11 cellular contexts compared by ENCODE assay signal in genomic region chr1:180842052-180842451, GRCh38.
DNase-seq lines count a peak whose midpoint lies in the region; ATAC-seq and TF ChIP-seq lines count a peak whose summit lies in the region.
"Had no signal": no experiment of that assay in that cellular context is flagged by ENCODE, and none has a peak within 500 bp of the region (broad histone marks: within the 10 kb centered on the region; RNA-seq: fewer than 3 reads in every experiment).

No MANE protein-coding gene starts in this region.

- H3K9me2 ChIP-seq in PC-9 (ENCODE audit: insufficient read depth) (no peaks in the 10 kb centered on the region), hepatocyte (replicated peaks; ENCODE audit: insufficient read depth) (no peaks in the 10 kb centered on the region)

- no peaks in the 10 kb centered on the region for H3K27me3 Mint-ChIP-seq in neural crest cell (ENCODE audit: low read depth)
- no peaks in the 10 kb centered on the region for H3K27me3 Mint-ChIP-seq in glutamatergic neuron (ENCODE audit: unreplicated experiment)
- H3K27me3 Mint-ChIP-seq in natural killer cell treated with Interleukin-12 subunit alpha and Interleukin-12 subunit beta and Interleukin-15 and Interleukin-18, amount 100 ng/mL, for 72 hours = no peaks in the 10 kb centered on the region

- no peak for ATAC-seq in natural killer cell treated with Interleukin-12 subunit alpha and Interleukin-12 subunit beta and Interleukin-15 and Interleukin-18, amount 100 ng/mL, for 72 hours

- H3K4me3 Mint-ChIP-seq in neural crest cell (no peak overlapping the region), glutamatergic neuron (ENCODE audit: unreplicated experiment) (no peak overlapping the region)
- no peak overlapping the region for H3K4me3 Mint-ChIP-seq in natural killer cell treated with Interleukin-12 subunit alpha and Interleukin-12 subunit beta and Interleukin-15 and Interleukin-18, amount 100 ng/mL, for 72 hours

- H3K4me2 ChIP-seq in PC-9 (no peak overlapping the region), hepatocyte (no peak overlapping the region)

- 44% methylated on average over 1 of the region's 1 CpG for WGBS in hepatocyte (ENCODE audit: low lambda C conversion rate, missing lambda C conversion rate)

- H3K27me3 ChIP-seq in PC-9 (ENCODE audit: insufficient read depth, low read depth) (no peaks in the 10 kb centered on the region), hepatocyte (no peaks in the 10 kb centered on the region)
- H3K27me3 ChIP-seq: SJSA1 had no signal

- no peaks in the 10 kb centered on the region for H3F3A ChIP-seq in PC-9 (ENCODE audit: insufficient read depth, low read depth)

- H4K20me1 ChIP-seq in PC-9 (ENCODE audit: insufficient read depth) (no peaks in the 10 kb centered on the region), hepatocyte (ENCODE audit: insufficient read depth, poor library complexity, severe bottlenecking) (no peaks in the 10 kb centered on the region)

- peaks cover 5% of the 10 kb centered on the region for H3K36me3 Mint-ChIP-seq in neural crest cell (ENCODE audit: low read depth)
- H3K36me3 Mint-ChIP-seq in glutamatergic neuron (ENCODE audit: unreplicated experiment) = peaks cover 4% of the 10 kb centered on the region
- no peaks in the 10 kb centered on the region for H3K36me3 Mint-ChIP-seq in natural killer cell treated with Interleukin-12 subunit alpha and Interleukin-12 subunit beta and Interleukin-15 and Interleukin-18, amount 100 ng/mL, for 72 hours

- no peaks in the 10 kb centered on the region for H3K79me2 ChIP-seq in PC-9 (ENCODE audit: low read depth)
- H3K79me2 ChIP-seq in hepatocyte = no peaks in the 10 kb centered on the region

- H3K4me1 Mint-ChIP-seq in neural crest cell = peaks cover 41% of the 10 kb centered on the region
- H3K4me1 Mint-ChIP-seq in glutamatergic neuron (ENCODE audit: low read depth, unreplicated experiment) = peaks cover 12% of the 10 kb centered on the region
- no peaks in the 10 kb centered on the region for H3K4me1 Mint-ChIP-seq in natural killer cell treated with Interleukin-12 subunit alpha and Interleukin-12 subunit beta and Interleukin-15 and Interleukin-18, amount 100 ng/mL, for 72 hours (ENCODE audit: low read depth in 2 of 2)

- H3K27ac ChIP-seq in PC-9 = no peak overlapping the region
- no peak overlapping the region for H3K27ac ChIP-seq in hepatocyte
- H3K27ac ChIP-seq: SJSA1 had no signal

- H2AFZ ChIP-seq in PC-9 (no peak overlapping the region), hepatocyte (no peak overlapping the region)

- TF ChIP-seq CTCF in neural crest cell (conservative IDR thresholded peaks at IDR 0.05) = no peak
- no peak for TF ChIP-seq CTCF in PC-9 (conservative IDR thresholded peaks at IDR 0.05)
- TF ChIP-seq CTCF in glutamatergic neuron (IDR thresholded peaks at IDR 0.05; ENCODE audit: partially characterized antibody, unreplicated experiment) = no peak
- TF ChIP-seq CTCF in hepatocyte (IDR thresholded peaks at IDR 0.05; ENCODE audit: poor library complexity) = no peak

- peak; percentile 83 for DNase-seq in EH (ENCODE audit: low read depth)
- DNase-seq in NCI-H2227 (lab: John Stamatoyannopoulos, UW; ENCODE audit: unreplicated experiment) = peak; percentile 39
- DNase-seq in dermis blood vessel endothelial cell = peak; percentile 10
- no peak for DNase-seq in neural crest cell (ENCODE audit: low read depth, low spot score)
- DNase-seq in PC-9 = no peak
- no peak for DNase-seq in glutamatergic neuron
- no peak for DNase-seq in hepatocyte (ENCODE audit: low spot score)
- DNase-seq in natural killer cell treated with Interleukin-12 subunit alpha and Interleukin-12 subunit beta and Interleukin-15 and Interleukin-18, amount 100 ng/mL, for 72 hours (ENCODE audit: low spot score) = no peak
- DNase-seq: activated CD4-positive, alpha-beta T cell treated with anti-CD3 and anti-CD28 coated beads for 1 hour; NCI-H524 had no signal

- POLR2A ChIA-PET in PC-9 (lab: Charles Lee; ENCODE audit: unreplicated experiment) = interaction anchor here (0.7 kb wide), 1 partner anchor 151 kb away, joined by 6 read pairs; no protein-coding TSS in a partner anchor

- no peaks in the 10 kb centered on the region for H3K9me3 ChIP-seq in PC-9 (ENCODE audit: insufficient read depth, low read depth)
- H3K9me3 ChIP-seq in hepatocyte (ENCODE audit: low read depth) = no peaks in the 10 kb centered on the region
- H3K9me3 ChIP-seq: SJSA1 had no signal

- BruUV-seq in PC-9 (replicated peaks; lab: Mats Ljungman, UMichigan) = no TSS peak

- intact Hi-C loops in PC-9 (cut with micrococcal nuclease; ENCODE audit: unreplicated experiment) = no loop called here

- H3K27ac Mint-ChIP-seq in neural crest cell (ENCODE audit: unreplicated experiment) (peak overlapping the region; percentile 85), glutamatergic neuron (ENCODE audit: unreplicated experiment) (no peak overlapping the region)
- no peak overlapping the region for H3K27ac Mint-ChIP-seq in natural killer cell treated with Interleukin-12 subunit alpha and Interleukin-12 subunit beta and Interleukin-15 and Interleukin-18, amount 100 ng/mL, for 72 hours

- H3K4me3 ChIP-seq in PC-9 = no peak overlapping the region
- no peak overlapping the region for H3K4me3 ChIP-seq in hepatocyte
- H3K4me3 ChIP-seq: SJSA1 had no signal

- no peaks in the 10 kb centered on the region for H3K4me1 ChIP-seq in PC-9 (replicated peaks; ENCODE audit: insufficient read depth)
- no peaks in the 10 kb centered on the region for H3K4me1 ChIP-seq in hepatocyte (ENCODE audit: insufficient read depth)
- H3K4me1 ChIP-seq: SJSA1 had no signal

- CTCF ChIA-PET in PC-9 (lab: Charles Lee) = no interaction called here

- H3K9me3 Mint-ChIP-seq in neural crest cell (peaks cover 4% of the 10 kb centered on the region), glutamatergic neuron (ENCODE audit: unreplicated experiment) (peaks cover 4% of the 10 kb centered on the region)
- no peaks in the 10 kb centered on the region for H3K9me3 Mint-ChIP-seq in natural killer cell treated with Interleukin-12 subunit alpha and Interleukin-12 subunit beta and Interleukin-15 and Interleukin-18, amount 100 ng/mL, for 72 hours

- H3K36me3 ChIP-seq in PC-9 (ENCODE audit: low read depth) (no peaks in the 10 kb centered on the region), hepatocyte (replicated peaks; ENCODE audit: insufficient read depth, low read depth) (no peaks in the 10 kb centered on the region)
- H3K36me3 ChIP-seq: SJSA1 had no signal

Comparison
In these comparisons a context has a peak if more than half of its experiments do, and no peak if none do; other contexts are left out.
1. DNase-seq: peak in EH (single experiment), NCI-H2227 (single experiment) and dermis blood vessel endothelial cell (single experiment); none in neural crest cell (single experiment), PC-9 (0 of 2), glutamatergic neuron (single experiment), hepatocyte (single experiment) and natural killer cell treated with Interleukin-12 subunit alpha and Interleukin-12 subunit beta and Interleukin-15 and Interleukin-18, amount 100 ng/mL, for 72 hours (single experiment).